Comparison of ENCODE assay signal across 8 cellular contexts in the genomic region with DNA sequence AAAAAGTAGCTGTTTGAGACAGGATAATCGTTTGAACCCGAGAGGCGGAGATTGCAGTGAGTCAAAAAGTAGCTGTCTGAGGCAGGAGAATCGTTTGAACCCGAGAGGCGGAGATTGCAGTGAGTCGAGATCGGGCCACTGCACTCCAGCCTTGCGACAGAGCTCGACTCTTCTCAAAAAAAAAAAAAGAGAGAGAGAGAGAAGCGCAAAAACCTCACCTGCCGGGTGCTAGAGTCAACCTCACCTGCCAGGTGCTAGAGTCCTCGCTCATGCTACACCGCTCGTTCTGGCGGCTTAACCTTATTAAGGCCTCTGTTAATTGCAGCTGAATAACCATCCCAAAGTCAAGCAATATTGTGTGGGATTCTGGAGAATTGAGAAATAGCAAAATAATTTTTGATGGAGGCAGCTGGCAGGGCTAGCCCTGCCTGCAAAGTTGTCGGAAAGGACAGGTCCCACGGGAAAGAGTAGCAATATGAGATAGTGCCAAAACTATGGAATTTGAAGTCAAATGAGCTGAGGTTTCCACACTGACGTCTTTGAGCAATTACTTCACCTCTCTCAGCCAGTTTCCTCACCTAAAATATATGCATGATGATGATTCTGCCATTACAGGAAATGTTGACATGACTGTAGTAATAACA. TPM values are rescaled to one million over a fixed set of nuclear protein-coding genes. Genes with fewer than 3 reads are reported as not detected.
DNase-seq lines count a peak whose midpoint lies in the region; ATAC-seq and TF ChIP-seq lines count a peak whose summit lies in the region.

No MANE protein-coding gene starts in this region.

- H3K4me3 Mint-ChIP-seq in activated naive CD4-positive, alpha-beta T cell treated with anti-CD3 and anti-CD28 coated beads, Interleukin-2, amount 50 U/mL, for 24 hours: peak overlapping the region; percentile 98

- H3K4me1 ChIP-seq in tibial artery: peaks cover 0 to 28% (median 13%) of the 10 kb centered on the region in 4 donors

- peak in 1 of 2 donors; percentile 47 for ATAC-seq in activated naive CD4-positive, alpha-beta T cell treated with anti-CD3 and anti-CD28 coated beads, Interleukin-2, amount 50 U/mL, for 72 hours
- ATAC-seq in left lobe of liver: peak; percentile 2
- ATAC-seq in HG03045 (IDR thresholded peaks at IDR 0.05; ENCODE audit: unreplicated experiment): no peak
- ATAC-seq in HG02938 (IDR thresholded peaks at IDR 0.05; ENCODE audit: unreplicated experiment): no peak

- peaks cover 2% of the 10 kb centered on the region for H3K36me3 Mint-ChIP-seq in activated naive CD4-positive, alpha-beta T cell treated with anti-CD3 and anti-CD28 coated beads, Interleukin-2, amount 50 U/mL, for 24 hours
- peaks cover 0 to 5% of the 10 kb centered on the region in 2 donors for H3K36me3 Mint-ChIP-seq in activated naive CD4-positive, alpha-beta T cell treated with anti-CD3 and anti-CD28 coated beads, Interleukin-2, amount 50 U/mL, for 72 hours

- H3K9me3 ChIP-seq in tibial artery: no peaks in the 10 kb centered on the region

- H3K4me3 ChIP-seq in tibial artery: peak overlapping the region; percentile 83 to 89

- no peak for DNase-seq in activated naive CD4-positive, alpha-beta T cell treated with anti-CD3 and anti-CD28 coated beads, Interleukin-2, amount 50 U/mL, for 16 hours
- DNase-seq in activated naive CD4-positive, alpha-beta T cell treated with anti-CD3 and anti-CD28 coated beads, Interleukin-2, amount 50 U/mL, for 72 hours (ENCODE audit: low spot score in 2 of 2): no peak
- no peak for DNase-seq in left lobe of liver (ENCODE audit: low spot score)
- DNase-seq in tibial artery: no peak
- DNase-seq in EL: no peak

- H3K4me1 Mint-ChIP-seq in activated naive CD4-positive, alpha-beta T cell treated with anti-CD3 and anti-CD28 coated beads, Interleukin-2, amount 50 U/mL, for 24 hours: peaks cover 43% of the 10 kb centered on the region

- TF ChIP-seq CTCF in tibial artery (IDR thresholded peaks at IDR 0.05): no peak

- peak overlapping the region; percentile 99 for H3K27ac Mint-ChIP-seq in activated naive CD4-positive, alpha-beta T cell treated with anti-CD3 and anti-CD28 coated beads, Interleukin-2, amount 50 U/mL, for 24 hours
- peak overlapping the region; percentile 86 to 93 for H3K27ac Mint-ChIP-seq in activated naive CD4-positive, alpha-beta T cell treated with anti-CD3 and anti-CD28 coated beads, Interleukin-2, amount 50 U/mL, for 72 hours

- no peaks in the 10 kb centered on the region for H3K27me3 ChIP-seq in tibial artery

- H3K36me3 ChIP-seq in tibial artery: no peaks in the 10 kb centered on the region

- H3K27ac ChIP-seq in tibial artery: peak overlapping the region; percentile 93 to 96

- intact Hi-C loops in tibial artery (cut with DNase I; ENCODE audit: low total_unique reads): no loop called here

- H3K9me3 Mint-ChIP-seq in activated naive CD4-positive, alpha-beta T cell treated with anti-CD3 and anti-CD28 coated beads, Interleukin-2, amount 50 U/mL, for 24 hours: no peaks in the 10 kb centered on the region
- no peaks in the 10 kb centered on the region for H3K9me3 Mint-ChIP-seq in activated naive CD4-positive, alpha-beta T cell treated with anti-CD3 and anti-CD28 coated beads, Interleukin-2, amount 50 U/mL, for 72 hours

- H3K27me3 Mint-ChIP-seq in activated naive CD4-positive, alpha-beta T cell treated with anti-CD3 and anti-CD28 coated beads, Interleukin-2, amount 50 U/mL, for 24 hours: no peaks in the 10 kb centered on the region

RNA-seq across cellular contexts. Expression of gene DYM, which starts 0.6 kb away (rescaled TPM):
- total RNA-seq in activated naive CD4-positive, alpha-beta T cell treated with anti-CD3 and anti-CD28 coated beads, Interleukin-2, amount 50 U/mL, for 72 hours: 100 to 1,000 TPM in 1 of 2 donors, 10 to 100 TPM in 1; 75.1 to 108 TPM
- 28.5 TPM for total RNA-seq in left lobe of liver

RNA-seq across cellular contexts. Expression of gene C18orf32, which starts 26.0 kb away (rescaled TPM):
- 10 to 100 TPM; 14.6 to 25.9 TPM for total RNA-seq in activated naive CD4-positive, alpha-beta T cell treated with anti-CD3 and anti-CD28 coated beads, Interleukin-2, amount 50 U/mL, for 72 hours
- 30.0 TPM for total RNA-seq in left lobe of liver

RNA-seq across cellular contexts. Expression of gene RPL17, which starts 31.2 kb away (rescaled TPM):
- 1,000 to 10,000 TPM; 1,912 to 2,327 TPM for total RNA-seq in activated naive CD4-positive, alpha-beta T cell treated with anti-CD3 and anti-CD28 coated beads, Interleukin-2, amount 50 U/mL, for 72 hours
- total RNA-seq in left lobe of liver: 418 TPM
